Comparison of ENCODE assay signal across 15 cellular contexts in genomic region chr14:89231426-89232113, GRCh38.
A peak's percentile ranks its signal among the peaks of the same experiment; 100 is the strongest.
DNase-seq lines count a peak whose midpoint lies in the region; ATAC-seq and TF ChIP-seq lines count a peak whose summit lies in the region.
"Had no signal": no experiment of that assay in that cellular context is flagged by ENCODE, and none has a peak within 500 bp of the region (broad histone marks: within the 10 kb centered on the region; RNA-seq: fewer than 3 reads in every experiment).

No MANE protein-coding gene starts in this region.

- ATAC-seq in foreskin keratinocyte (no peak), HG02840 (IDR thresholded peaks at IDR 0.05; ENCODE audit: low FRiP score, unreplicated experiment) (no peak), omental fat pad (ENCODE audit: low FRiP score) (no peak)

- H3K27ac Mint-ChIP-seq in IgD-negative memory B cell (peak overlapping the region in 2 of 3 donors; percentile 43 to 88), progenitor cell of endocrine pancreas (peak overlapping the region; percentile 46)

- H3K4me1 Mint-ChIP-seq in IgD-negative memory B cell (peaks cover 11 to 17% (median 14%) of the 10 kb centered on the region in 3 donors), progenitor cell of endocrine pancreas (ENCODE audit: low read depth) (peaks cover 3% of the 10 kb centered on the region)

- no peaks in the 10 kb centered on the region for H3K9me3 Mint-ChIP-seq in IgD-negative memory B cell
- H3K9me3 Mint-ChIP-seq in progenitor cell of endocrine pancreas (ENCODE audit: low read depth): peaks cover 4% of the 10 kb centered on the region

- H3K27me3 Mint-ChIP-seq in IgD-negative memory B cell (no peaks in the 10 kb centered on the region), progenitor cell of endocrine pancreas (no peaks in the 10 kb centered on the region)

- DNase-seq in SK-N-DZ (ENCODE audit: low spot score): peak; percentile 45
- peak; percentile 42 for DNase-seq in islet precursor cell
- no peak for DNase-seq in progenitor cell of endocrine pancreas (ENCODE audit: low spot score, unreplicated experiment)
- DNase-seq in foreskin keratinocyte: no peak
- DNase-seq in activated naive CD4-positive, alpha-beta T cell treated with Interleukin-2 at 50 U/mL for 16 hours: no peak
- no peak for DNase-seq in omental fat pad (ENCODE audit: low spot score)
- DNase-seq: DMS 273 treated with DMSO at 0.1 percent for 48 hours, H7, NCI-H1436, NCI-H2081, NCI-H446, SIG-M5 had no signal

- no peak overlapping the region for H3K4me3 Mint-ChIP-seq in IgD-negative memory B cell
- no peak overlapping the region for H3K4me3 Mint-ChIP-seq in progenitor cell of endocrine pancreas (ENCODE audit: low read depth)

- H3K36me3 Mint-ChIP-seq in IgD-negative memory B cell: no peaks in the 10 kb centered on the region
- peaks cover 1% of the 10 kb centered on the region for H3K36me3 Mint-ChIP-seq in progenitor cell of endocrine pancreas (ENCODE audit: insufficient read depth)

- no peak overlapping the region for H3K27ac ChIP-seq in foreskin keratinocyte
- H3K27ac ChIP-seq: BLaER1 had no signal

- no peaks in the 10 kb centered on the region for H3K27me3 ChIP-seq in foreskin keratinocyte
- H3K27me3 ChIP-seq: BLaER1 had no signal

- TF ChIP-seq CTCF in progenitor cell of endocrine pancreas (IDR thresholded peaks at IDR 0.05; ENCODE audit: unreplicated experiment): no peak
- TF ChIP-seq CTCF in foreskin keratinocyte (conservative IDR thresholded peaks at IDR 0.05): no peak
- TF ChIP-seq CTCF in omental fat pad (IDR thresholded peaks at IDR 0.05): no peak

- no peaks in the 10 kb centered on the region for H3K4me1 ChIP-seq in foreskin keratinocyte

Comparison
In these comparisons a context has a peak if more than half of its experiments do, and no peak if none do; other contexts are left out.
1. DNase-seq: peak in SK-N-DZ (single experiment) and islet precursor cell (single experiment); none in progenitor cell of endocrine pancreas (single experiment), foreskin keratinocyte (0 of 2), activated naive CD4-positive, alpha-beta T cell treated with Interleukin-2 at 50 U/mL for 16 hours (single experiment) and omental fat pad (single experiment).